ENCODE assay signal across 1 cellular context in the genomic region with DNA sequence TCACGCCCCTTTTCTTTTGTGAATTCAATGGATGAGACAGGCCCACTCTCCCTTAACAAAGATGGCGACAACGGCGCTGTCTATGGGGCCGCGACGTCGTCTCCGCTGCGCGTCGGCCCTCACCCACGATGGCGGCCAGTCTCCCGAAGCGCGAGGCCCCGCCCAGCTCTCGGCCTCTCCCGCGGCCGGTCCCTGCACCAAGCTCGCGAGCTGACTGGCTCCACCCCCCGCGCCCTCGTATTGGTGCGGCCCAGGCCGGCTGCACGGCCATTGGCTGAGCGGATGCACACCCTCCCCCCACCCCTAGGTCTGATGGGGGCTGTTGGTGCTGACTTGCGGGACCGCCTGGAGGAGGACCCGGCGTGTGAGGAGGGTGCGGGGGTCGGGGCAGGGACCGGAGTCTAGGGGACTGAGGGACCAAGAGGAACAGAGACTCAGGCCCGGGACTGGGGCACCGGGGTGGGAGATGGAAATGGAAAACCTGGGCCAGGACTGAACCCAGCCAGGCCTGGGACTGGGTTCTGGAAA.
TF ChIP-seq lines count a peak whose summit lies in the region.

No MANE protein-coding gene starts in this region.

TF ChIP-seq in GM12878, 131 proteins besides CTCF, POLR2A, EP300 and RAD21:
- peak; percentile 21 for TF ChIP-seq FOS (IDR thresholded peaks at IDR 0.05; ENCODE audit: borderline replicate concordance, extremely low read depth, insufficient read length)
- no peak for TF ChIP-seq SUZ12 (IDR thresholded peaks at IDR 0.05; ENCODE audit: unreplicated experiment)
- TF ChIP-seq SIX5 (IDR thresholded peaks at IDR 0.05; ENCODE audit: low read depth, low read length, severe bottlenecking), result peak; percentile 76
- TF ChIP-seq RFX5 (IDR thresholded peaks at IDR 0.05; ENCODE audit: low read depth, low read length), result peak; percentile 62; the same call in 1 of the 2 replicates
- TF ChIP-seq SP1 (IDR thresholded peaks at IDR 0.05; ENCODE audit: low read depth, low read length), result peak; percentile 87
- TF ChIP-seq SREBF2 (IDR thresholded peaks at IDR 0.05; ENCODE audit: low read length), result 0 out of 2 replicates have a peak, but pooled peaks have one; percentile 19
- TF ChIP-seq, protein P1, sequence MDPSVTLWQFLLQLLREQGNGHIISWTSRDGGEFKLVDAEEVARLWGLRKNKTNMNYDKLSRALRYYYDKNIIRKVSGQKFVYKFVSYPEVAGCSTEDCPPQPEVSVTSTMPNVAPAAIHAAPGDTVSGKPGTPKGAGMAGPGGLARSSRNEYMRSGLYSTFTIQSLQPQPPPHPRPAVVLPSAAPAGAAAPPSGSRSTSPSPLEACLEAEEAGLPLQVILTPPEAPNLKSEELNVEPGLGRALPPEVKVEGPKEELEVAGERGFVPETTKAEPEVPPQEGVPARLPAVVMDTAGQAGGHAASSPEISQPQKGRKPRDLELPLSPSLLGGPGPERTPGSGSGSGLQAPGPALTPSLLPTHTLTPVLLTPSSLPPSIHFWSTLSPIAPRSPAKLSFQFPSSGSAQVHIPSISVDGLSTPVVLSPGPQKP (IDR thresholded peaks at IDR 0.05; ENCODE audit: low read depth, low read length), result 0 out of 2 replicates have a peak, but pooled peaks have one; percentile 25
- peak; percentile 37; the same call in 1 of the 2 replicates for TF ChIP-seq IRF3 (IDR thresholded peaks at IDR 0.05)
- TF ChIP-seq, protein P2, sequence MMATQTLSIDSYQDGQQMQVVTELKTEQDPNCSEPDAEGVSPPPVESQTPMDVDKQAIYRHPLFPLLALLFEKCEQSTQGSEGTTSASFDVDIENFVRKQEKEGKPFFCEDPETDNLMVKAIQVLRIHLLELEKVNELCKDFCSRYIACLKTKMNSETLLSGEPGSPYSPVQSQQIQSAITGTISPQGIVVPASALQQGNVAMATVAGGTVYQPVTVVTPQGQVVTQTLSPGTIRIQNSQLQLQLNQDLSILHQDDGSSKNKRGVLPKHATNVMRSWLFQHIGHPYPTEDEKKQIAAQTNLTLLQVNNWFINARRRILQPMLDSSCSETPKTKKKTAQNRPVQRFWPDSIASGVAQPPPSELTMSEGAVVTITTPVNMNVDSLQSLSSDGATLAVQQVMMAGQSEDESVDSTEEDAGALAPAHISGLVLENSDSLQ (IDR thresholded peaks at IDR 0.05), result peak; percentile 52; the same call in 1 of the 2 replicates
- peak; percentile 91 for TF ChIP-seq CREM (IDR thresholded peaks at IDR 0.05; ENCODE audit: low read depth)
- TF ChIP-seq CHD2 (IDR thresholded peaks at IDR 0.05; ENCODE audit: borderline replicate concordance, low read depth, low read length), result peak; percentile 95
- TF ChIP-seq SRF (IDR thresholded peaks at IDR 0.05; ENCODE audit: low read depth in 2 of 2, low read length in 2 of 2), result no peak
- TF ChIP-seq IRF5 (IDR thresholded peaks at IDR 0.05; ENCODE audit: borderline replicate concordance), result no peak
- TF ChIP-seq, protein P3, sequence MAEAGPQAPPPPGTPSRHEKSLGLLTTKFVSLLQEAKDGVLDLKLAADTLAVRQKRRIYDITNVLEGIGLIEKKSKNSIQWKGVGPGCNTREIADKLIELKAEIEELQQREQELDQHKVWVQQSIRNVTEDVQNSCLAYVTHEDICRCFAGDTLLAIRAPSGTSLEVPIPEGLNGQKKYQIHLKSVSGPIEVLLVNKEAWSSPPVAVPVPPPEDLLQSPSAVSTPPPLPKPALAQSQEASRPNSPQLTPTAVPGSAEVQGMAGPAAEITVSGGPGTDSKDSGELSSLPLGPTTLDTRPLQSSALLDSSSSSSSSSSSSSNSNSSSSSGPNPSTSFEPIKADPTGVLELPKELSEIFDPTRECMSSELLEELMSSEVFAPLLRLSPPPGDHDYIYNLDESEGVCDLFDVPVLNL (IDR thresholded peaks at IDR 0.05; ENCODE audit: low read depth, low read length), result peak; percentile 25; the same call in 1 of the 2 replicates
- TF ChIP-seq FOXK2 (IDR thresholded peaks at IDR 0.05), result no peak
- TF ChIP-seq NR2C1 (IDR thresholded peaks at IDR 0.05), result peak; percentile 85
- TF ChIP-seq BHLHE40 (IDR thresholded peaks at IDR 0.05; ENCODE audit: borderline replicate concordance in 1 of 2, low read depth in 2 of 2, low read length in 1 of 2), result peak; percentile 25 to 42; a peak in 1 of 4 replicates
- TF ChIP-seq TCF12 (IDR thresholded peaks at IDR 0.05; ENCODE audit: low read depth, low read length), result 0 out of 2 replicates have a peak, but pooled peaks have one; percentile 4
- TF ChIP-seq TAF1 (IDR thresholded peaks at IDR 0.05; ENCODE audit: borderline replicate concordance, low read depth, low read length), result peak; percentile 39; the same call in 1 of the 2 replicates
- TF ChIP-seq LARP7 (IDR thresholded peaks at IDR 0.05), result 0 out of 2 replicates have a peak, but pooled peaks have one; percentile 9
- 0 out of 2 replicates have a peak, but pooled peaks have one; percentile 36 for TF ChIP-seq MAX (IDR thresholded peaks at IDR 0.05; ENCODE audit: low read depth, low read length)
- TF ChIP-seq YY1 (IDR thresholded peaks at IDR 0.05; ENCODE audit: low read depth, low read length), result peak; percentile 100
- TF ChIP-seq NRF1 (conservative IDR thresholded peaks at IDR 0.05; ENCODE audit: low read depth, low read length), result no peak
- TF ChIP-seq, protein P4, sequence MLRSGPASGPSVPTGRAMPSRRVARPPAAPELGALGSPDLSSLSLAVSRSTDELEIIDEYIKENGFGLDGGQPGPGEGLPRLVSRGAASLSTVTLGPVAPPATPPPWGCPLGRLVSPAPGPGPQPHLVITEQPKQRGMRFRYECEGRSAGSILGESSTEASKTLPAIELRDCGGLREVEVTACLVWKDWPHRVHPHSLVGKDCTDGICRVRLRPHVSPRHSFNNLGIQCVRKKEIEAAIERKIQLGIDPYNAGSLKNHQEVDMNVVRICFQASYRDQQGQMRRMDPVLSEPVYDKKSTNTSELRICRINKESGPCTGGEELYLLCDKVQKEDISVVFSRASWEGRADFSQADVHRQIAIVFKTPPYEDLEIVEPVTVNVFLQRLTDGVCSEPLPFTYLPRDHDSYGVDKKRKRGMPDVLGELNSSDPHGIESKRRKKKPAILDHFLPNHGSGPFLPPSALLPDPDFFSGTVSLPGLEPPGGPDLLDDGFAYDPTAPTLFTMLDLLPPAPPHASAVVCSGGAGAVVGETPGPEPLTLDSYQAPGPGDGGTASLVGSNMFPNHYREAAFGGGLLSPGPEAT (IDR thresholded peaks at IDR 0.05; ENCODE audit: low read depth), result 0 out of 2 replicates have a peak, but pooled peaks have one; percentile 6
- no peak for TF ChIP-seq WRNIP1 (IDR thresholded peaks at IDR 0.05; ENCODE audit: borderline replicate concordance, low read depth, low read length)
- TF ChIP-seq DPF2 (IDR thresholded peaks at IDR 0.05), result 0 out of 2 replicates have a peak, but pooled peaks have one; percentile 7
- TF ChIP-seq RCOR1 (conservative IDR thresholded peaks at IDR 0.05; ENCODE audit: low read depth, low read length), result peak; percentile 87
- TF ChIP-seq IKZF1 (conservative IDR thresholded peaks at IDR 0.05), result peak; percentile 57; the same call in 1 of the 2 replicates
- TF ChIP-seq CREB1 (IDR thresholded peaks at IDR 0.05; ENCODE audit: low read depth), result peak; percentile 92
- TF ChIP-seq SIN3A (IDR thresholded peaks at IDR 0.05; ENCODE audit: low read depth, low read length), result 0 out of 2 replicates have a peak, but pooled peaks have one; percentile 25
- peak; percentile 64 for TF ChIP-seq BRCA1 (IDR thresholded peaks at IDR 0.05; ENCODE audit: low read depth, low read length)
- no peak for TF ChIP-seq PAX8 (IDR thresholded peaks at IDR 0.05)
- TF ChIP-seq RELA (IDR thresholded peaks at IDR 0.05; ENCODE audit: borderline replicate concordance, partially characterized antibody), result no peak
- peak; percentile 84 for TF ChIP-seq HCFC1 (IDR thresholded peaks at IDR 0.05; ENCODE audit: low read length)
